27 cellular contexts compared by ENCODE assay signal in the genomic region with DNA sequence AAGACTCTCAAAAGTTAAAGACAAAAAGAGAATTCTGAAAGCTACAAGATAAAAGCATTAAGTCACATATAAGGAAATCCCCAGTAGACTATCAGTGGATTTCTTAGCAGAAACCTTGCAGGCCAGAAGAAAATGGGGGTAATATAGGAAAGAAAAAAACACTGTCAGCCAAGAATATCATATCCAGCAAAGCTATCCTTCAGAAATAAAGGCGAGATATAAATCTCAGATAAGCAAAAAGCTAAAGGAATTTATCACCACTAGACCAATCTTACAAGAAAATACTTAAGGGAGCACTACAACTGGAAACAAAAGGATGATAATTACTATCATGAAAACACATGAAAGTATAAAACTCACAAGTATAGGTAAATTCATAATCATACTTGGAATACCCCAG.
"Had no signal": no experiment of that assay in that cellular context is flagged by ENCODE, and none has a peak within 500 bp of the region (broad histone marks: within the 10 kb centered on the region; RNA-seq: fewer than 3 reads in every experiment).

No MANE protein-coding gene starts in this region.

- ATAC-seq: activated T-cell treated with anti-CD3 and anti-CD28 coated beads, Interleukin-2, amount 50 U/mL, for 72 hours; esophagus mucosa had no signal

- FAIRE-seq: bronchial epithelial cell, frontal cortex had no signal

- H3K27ac ChIP-seq: brain microvascular endothelial cell, coronary artery, dorsolateral prefrontal cortex had no signal

- H3K27me3 Mint-ChIP-seq: activated CD4-positive, alpha-beta memory T cell treated with anti-CD3 and anti-CD28 coated beads, Interleukin-2, amount 10 ng/mL, durations not matched to agents 7 days and 5 days; activated CD4-positive, alpha-beta T cell treated with anti-CD3 and anti-CD28 coated beads, Interleukin-2, amount 10 ng/mL, durations not matched to agents 7 days and 5 days; activated naive CD8-positive, alpha-beta T cell; activated T-cell treated with anti-CD3 and anti-CD28 coated beads, Interleukin-2, amount 50 U/mL, for 24 hours; central memory CD8-positive, alpha-beta T cell; dendritic cell treated with granulocyte-macrophage colony-stimulating factor and Interleukin-4, amounts not matched to agents 40 ng/mL and 50 ng/mL, for 4 days had no signal

- H3K36me3 ChIP-seq: brain microvascular endothelial cell had no signal

- DNase-seq: activated CD4-positive, alpha-beta memory T cell treated with anti-CD3 and anti-CD28 coated beads, Interleukin-2, amount 10 ng/mL, durations not matched to agents 7 days and 5 days; activated CD4-positive, alpha-beta T cell treated with anti-CD3 and anti-CD28 coated beads for 1 hour; activated CD4-positive, alpha-beta T cell treated with anti-CD3 and anti-CD28 coated beads for 4 hours; activated CD4-positive, alpha-beta T cell treated with anti-CD3 and anti-CD28 coated beads, Interleukin-2, amount 10 ng/mL, durations not matched to agents 7 days and 5 days; activated CD4-positive, alpha-beta T cell treated with anti-CD3 and anti-CD28 coated beads, Interleukin-2, amount 50 U/mL, for 4 hours; activated CD8-positive, alpha-beta memory T cell treated with anti-CD3 and anti-CD28 coated beads, Interleukin-2, amount 50 U/mL, for 48 hours; activated gamma-delta T cell treated with Interleukin-2 at 50 U/mL for 16 hours; activated naive CD4-positive, alpha-beta T cell treated with anti-CD3 and anti-CD28 coated beads, Interleukin-2, amount 50 U/mL, for 16 hours; activated naive CD4-positive, alpha-beta T cell treated with Interleukin-2 at 50 U/mL for 16 hours; activated T-cell treated with anti-CD3 and anti-CD28 coated beads for 4 hours; activated T-cell treated with anti-CD3 and anti-CD28 coated beads, Interleukin-2, amount 50 U/mL, for 24 hours; activated T-cell treated with anti-CD3 and anti-CD28 coated beads, Interleukin-2, amount 50 U/mL, for 72 hours; amniotic stem cell; anterior cingulate cortex; brain microvascular endothelial cell; dorsolateral prefrontal cortex; effector memory CD4-positive, alpha-beta T cell; endodermal cell; foreskin fibroblast; head of caudate nucleus had no signal

- H3K4me3 Mint-ChIP-seq: activated CD4-positive, alpha-beta memory T cell treated with anti-CD3 and anti-CD28 coated beads, Interleukin-2, amount 10 ng/mL, durations not matched to agents 7 days and 5 days; activated CD4-positive, alpha-beta T cell treated with anti-CD3 and anti-CD28 coated beads, Interleukin-2, amount 10 ng/mL, durations not matched to agents 7 days and 5 days; activated naive CD8-positive, alpha-beta T cell; activated T-cell treated with anti-CD3 and anti-CD28 coated beads, Interleukin-2, amount 50 U/mL, for 24 hours; activated T-cell treated with anti-CD3 and anti-CD28 coated beads, Interleukin-2, amount 50 U/mL, for 72 hours; central memory CD8-positive, alpha-beta T cell; dendritic cell treated with granulocyte-macrophage colony-stimulating factor and Interleukin-4, amounts not matched to agents 40 ng/mL and 50 ng/mL, for 4 days; endodermal cell had no signal

- H3K4me1 Mint-ChIP-seq: central memory CD8-positive, alpha-beta T cell; endodermal cell had no signal

- H3K27me3 ChIP-seq: brain microvascular endothelial cell, dorsolateral prefrontal cortex had no signal

- H3K27ac Mint-ChIP-seq: activated CD4-positive, alpha-beta memory T cell treated with anti-CD3 and anti-CD28 coated beads, Interleukin-2, amount 10 ng/mL, durations not matched to agents 7 days and 5 days; activated CD4-positive, alpha-beta T cell treated with anti-CD3 and anti-CD28 coated beads, Interleukin-2, amount 10 ng/mL, durations not matched to agents 7 days and 5 days; activated naive CD8-positive, alpha-beta T cell; activated T-cell treated with anti-CD3 and anti-CD28 coated beads, Interleukin-2, amount 50 U/mL, for 24 hours; activated T-cell treated with anti-CD3 and anti-CD28 coated beads, Interleukin-2, amount 50 U/mL, for 72 hours; dendritic cell treated with granulocyte-macrophage colony-stimulating factor and Interleukin-4, amounts not matched to agents 40 ng/mL and 50 ng/mL, for 4 days; endodermal cell had no signal

- H3K4me3 ChIP-seq: coronary artery, dorsolateral prefrontal cortex had no signal
